In the genomic region with DNA sequence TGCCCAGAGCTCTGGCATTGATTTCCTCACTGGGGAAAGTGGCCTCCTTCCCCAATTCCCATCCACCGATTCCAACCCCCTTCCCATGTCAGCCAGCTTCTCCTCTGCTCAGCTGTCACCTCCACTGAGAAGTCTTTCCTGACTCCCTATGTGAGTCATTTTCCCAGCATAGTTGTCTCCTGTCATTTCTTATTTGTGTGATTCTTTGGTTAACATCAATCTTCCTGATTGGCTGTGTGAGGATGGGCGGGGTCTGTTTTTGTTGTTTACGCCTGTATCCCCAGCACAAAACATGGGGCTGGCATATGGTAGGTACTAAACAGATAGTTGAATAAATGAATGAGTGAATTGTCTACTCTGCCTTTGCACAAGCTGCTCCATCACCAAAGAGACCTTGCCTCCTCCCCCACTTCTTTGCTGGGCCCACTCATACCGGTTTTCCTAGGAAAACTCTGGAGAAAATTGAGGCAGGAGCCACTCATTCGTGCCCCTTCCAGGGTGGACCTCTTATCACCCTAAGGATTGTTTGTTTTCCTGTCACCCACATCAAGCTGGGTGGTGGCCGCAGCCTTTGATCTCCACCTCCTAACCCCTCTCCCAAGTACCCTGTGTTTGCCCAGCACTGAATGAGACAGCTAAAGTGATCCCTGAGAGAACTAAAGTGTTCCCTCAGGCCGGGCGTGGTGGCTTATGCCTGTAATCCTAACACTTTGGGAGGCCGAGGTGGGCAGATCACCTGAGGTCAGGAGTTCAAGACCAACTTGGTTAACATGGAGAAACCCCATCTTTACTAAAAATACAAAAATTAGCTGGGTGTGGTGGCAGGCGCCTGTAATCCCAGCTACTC, we compare ENCODE assay signal across 1 cellular context.
TF ChIP-seq lines count a peak whose summit lies in the region.

No MANE protein-coding gene starts in this region.

TF ChIP-seq in HepG2, 621 proteins besides CTCF, POLR2A, EP300 and RAD21 (continued from another document and continues in another):
- TF ChIP-seq, protein P1, sequence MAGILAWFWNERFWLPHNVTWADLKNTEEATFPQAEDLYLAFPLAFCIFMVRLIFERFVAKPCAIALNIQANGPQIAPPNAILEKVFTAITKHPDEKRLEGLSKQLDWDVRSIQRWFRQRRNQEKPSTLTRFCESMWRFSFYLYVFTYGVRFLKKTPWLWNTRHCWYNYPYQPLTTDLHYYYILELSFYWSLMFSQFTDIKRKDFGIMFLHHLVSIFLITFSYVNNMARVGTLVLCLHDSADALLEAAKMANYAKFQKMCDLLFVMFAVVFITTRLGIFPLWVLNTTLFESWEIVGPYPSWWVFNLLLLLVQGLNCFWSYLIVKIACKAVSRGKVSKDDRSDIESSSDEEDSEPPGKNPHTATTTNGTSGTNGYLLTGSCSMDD (CRISPR knock-in tag; IDR thresholded peaks at IDR 0.05), result no peak
- TF ChIP-seq KLF12 (CRISPR knock-in tag; IDR thresholded peaks at IDR 0.05; ENCODE audit: borderline replicate concordance), result no peak
- TF ChIP-seq GTF3A (CRISPR knock-in tag; conservative IDR thresholded peaks at IDR 0.05), result no peak
- no peak for TF ChIP-seq ZNF12 (CRISPR knock-in tag; IDR thresholded peaks at IDR 0.05)
- TF ChIP-seq PHF20 (CRISPR knock-in tag; IDR thresholded peaks at IDR 0.05), result no peak
- TF ChIP-seq, protein P2, sequence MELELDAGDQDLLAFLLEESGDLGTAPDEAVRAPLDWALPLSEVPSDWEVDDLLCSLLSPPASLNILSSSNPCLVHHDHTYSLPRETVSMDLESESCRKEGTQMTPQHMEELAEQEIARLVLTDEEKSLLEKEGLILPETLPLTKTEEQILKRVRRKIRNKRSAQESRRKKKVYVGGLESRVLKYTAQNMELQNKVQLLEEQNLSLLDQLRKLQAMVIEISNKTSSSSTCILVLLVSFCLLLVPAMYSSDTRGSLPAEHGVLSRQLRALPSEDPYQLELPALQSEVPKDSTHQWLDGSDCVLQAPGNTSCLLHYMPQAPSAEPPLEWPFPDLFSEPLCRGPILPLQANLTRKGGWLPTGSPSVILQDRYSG (CRISPR knock-in tag; IDR thresholded peaks at IDR 0.05), result no peak
- TF ChIP-seq, protein P3, sequence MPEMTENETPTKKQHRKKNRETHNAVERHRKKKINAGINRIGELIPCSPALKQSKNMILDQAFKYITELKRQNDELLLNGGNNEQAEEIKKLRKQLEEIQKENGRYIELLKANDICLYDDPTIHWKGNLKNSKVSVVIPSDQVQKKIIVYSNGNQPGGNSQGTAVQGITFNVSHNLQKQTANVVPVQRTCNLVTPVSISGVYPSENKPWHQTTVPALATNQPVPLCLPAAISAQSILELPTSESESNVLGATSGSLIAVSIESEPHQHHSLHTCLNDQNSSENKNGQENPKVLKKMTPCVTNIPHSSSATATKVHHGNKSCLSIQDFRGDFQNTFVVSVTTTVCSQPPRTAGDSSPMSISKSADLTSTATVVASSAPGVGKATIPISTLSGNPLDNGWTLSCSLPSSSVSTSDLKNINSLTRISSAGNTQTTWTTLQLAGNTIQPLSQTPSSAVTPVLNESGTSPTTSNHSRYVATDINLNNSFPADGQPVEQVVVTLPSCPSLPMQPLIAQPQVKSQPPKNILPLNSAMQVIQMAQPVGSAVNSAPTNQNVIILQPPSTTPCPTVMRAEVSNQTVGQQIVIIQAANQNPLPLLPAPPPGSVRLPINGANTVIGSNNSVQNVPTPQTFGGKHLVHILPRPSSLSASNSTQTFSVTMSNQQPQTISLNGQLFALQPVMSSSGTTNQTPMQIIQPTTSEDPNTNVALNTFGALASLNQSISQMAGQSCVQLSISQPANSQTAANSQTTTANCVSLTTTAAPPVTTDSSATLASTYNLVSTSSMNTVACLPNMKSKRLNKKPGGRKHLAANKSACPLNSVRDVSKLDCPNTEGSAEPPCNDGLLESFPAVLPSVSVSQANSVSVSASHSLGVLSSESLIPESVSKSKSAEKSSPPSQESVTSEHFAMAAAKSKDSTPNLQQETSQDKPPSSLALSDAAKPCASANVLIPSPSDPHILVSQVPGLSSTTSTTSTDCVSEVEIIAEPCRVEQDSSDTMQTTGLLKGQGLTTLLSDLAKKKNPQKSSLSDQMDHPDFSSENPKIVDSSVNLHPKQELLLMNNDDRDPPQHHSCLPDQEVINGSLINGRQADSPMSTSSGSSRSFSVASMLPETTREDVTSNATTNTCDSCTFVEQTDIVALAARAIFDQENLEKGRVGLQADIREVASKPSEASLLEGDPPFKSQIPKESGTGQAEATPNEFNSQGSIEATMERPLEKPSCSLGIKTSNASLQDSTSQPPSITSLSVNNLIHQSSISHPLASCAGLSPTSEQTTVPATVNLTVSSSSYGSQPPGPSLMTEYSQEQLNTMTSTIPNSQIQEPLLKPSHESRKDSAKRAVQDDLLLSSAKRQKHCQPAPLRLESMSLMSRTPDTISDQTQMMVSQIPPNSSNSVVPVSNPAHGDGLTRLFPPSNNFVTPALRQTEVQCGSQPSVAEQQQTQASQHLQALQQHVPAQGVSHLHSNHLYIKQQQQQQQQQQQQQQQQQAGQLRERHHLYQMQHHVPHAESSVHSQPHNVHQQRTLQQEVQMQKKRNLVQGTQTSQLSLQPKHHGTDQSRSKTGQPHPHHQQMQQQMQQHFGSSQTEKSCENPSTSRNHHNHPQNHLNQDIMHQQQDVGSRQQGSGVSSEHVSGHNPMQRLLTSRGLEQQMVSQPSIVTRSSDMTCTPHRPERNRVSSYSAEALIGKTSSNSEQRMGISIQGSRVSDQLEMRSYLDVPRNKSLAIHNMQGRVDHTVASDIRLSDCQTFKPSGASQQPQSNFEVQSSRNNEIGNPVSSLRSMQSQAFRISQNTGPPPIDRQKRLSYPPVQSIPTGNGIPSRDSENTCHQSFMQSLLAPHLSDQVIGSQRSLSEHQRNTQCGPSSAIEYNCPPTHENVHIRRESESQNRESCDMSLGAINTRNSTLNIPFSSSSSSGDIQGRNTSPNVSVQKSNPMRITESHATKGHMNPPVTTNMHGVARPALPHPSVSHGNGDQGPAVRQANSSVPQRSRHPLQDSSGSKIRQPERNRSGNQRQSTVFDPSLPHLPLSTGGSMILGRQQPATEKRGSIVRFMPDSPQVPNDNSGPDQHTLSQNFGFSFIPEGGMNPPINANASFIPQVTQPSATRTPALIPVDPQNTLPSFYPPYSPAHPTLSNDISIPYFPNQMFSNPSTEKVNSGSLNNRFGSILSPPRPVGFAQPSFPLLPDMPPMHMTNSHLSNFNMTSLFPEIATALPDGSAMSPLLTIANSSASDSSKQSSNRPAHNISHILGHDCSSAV (CRISPR knock-in tag; IDR thresholded peaks at IDR 0.05; ENCODE audit: borderline replicate concordance), result no peak
- TF ChIP-seq ZNF136 (CRISPR knock-in tag; IDR thresholded peaks at IDR 0.05; ENCODE audit: low read depth), result no peak
- TF ChIP-seq FOXO1 (CRISPR knock-in tag; IDR thresholded peaks at IDR 0.05), result peak; percentile 80; the same call in 1 of the 2 replicates
- TF ChIP-seq, protein P4, sequence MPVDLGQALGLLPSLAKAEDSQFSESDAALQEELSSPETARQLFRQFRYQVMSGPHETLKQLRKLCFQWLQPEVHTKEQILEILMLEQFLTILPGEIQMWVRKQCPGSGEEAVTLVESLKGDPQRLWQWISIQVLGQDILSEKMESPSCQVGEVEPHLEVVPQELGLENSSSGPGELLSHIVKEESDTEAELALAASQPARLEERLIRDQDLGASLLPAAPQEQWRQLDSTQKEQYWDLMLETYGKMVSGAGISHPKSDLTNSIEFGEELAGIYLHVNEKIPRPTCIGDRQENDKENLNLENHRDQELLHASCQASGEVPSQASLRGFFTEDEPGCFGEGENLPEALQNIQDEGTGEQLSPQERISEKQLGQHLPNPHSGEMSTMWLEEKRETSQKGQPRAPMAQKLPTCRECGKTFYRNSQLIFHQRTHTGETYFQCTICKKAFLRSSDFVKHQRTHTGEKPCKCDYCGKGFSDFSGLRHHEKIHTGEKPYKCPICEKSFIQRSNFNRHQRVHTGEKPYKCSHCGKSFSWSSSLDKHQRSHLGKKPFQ (CRISPR knock-in tag; IDR thresholded peaks at IDR 0.05; ENCODE audit: insufficient replicate concordance), result no peak
- TF ChIP-seq ZFP90 (CRISPR knock-in tag; IDR thresholded peaks at IDR 0.05; ENCODE audit: borderline replicate concordance), result no peak
- TF ChIP-seq ZMAT5 (CRISPR knock-in tag; IDR thresholded peaks at IDR 0.05; ENCODE audit: borderline replicate concordance, low read depth), result no peak
- peak; percentile 40; the same call in 1 of the 2 replicates for TF ChIP-seq ELF1 (CRISPR knock-in tag; IDR thresholded peaks at IDR 0.05)
- no peak for TF ChIP-seq ZSCAN30 (CRISPR knock-in tag; IDR thresholded peaks at IDR 0.05)
- TF ChIP-seq KLF6 (CRISPR knock-in tag; IDR thresholded peaks at IDR 0.05), result no peak
- TF ChIP-seq, protein P5, sequence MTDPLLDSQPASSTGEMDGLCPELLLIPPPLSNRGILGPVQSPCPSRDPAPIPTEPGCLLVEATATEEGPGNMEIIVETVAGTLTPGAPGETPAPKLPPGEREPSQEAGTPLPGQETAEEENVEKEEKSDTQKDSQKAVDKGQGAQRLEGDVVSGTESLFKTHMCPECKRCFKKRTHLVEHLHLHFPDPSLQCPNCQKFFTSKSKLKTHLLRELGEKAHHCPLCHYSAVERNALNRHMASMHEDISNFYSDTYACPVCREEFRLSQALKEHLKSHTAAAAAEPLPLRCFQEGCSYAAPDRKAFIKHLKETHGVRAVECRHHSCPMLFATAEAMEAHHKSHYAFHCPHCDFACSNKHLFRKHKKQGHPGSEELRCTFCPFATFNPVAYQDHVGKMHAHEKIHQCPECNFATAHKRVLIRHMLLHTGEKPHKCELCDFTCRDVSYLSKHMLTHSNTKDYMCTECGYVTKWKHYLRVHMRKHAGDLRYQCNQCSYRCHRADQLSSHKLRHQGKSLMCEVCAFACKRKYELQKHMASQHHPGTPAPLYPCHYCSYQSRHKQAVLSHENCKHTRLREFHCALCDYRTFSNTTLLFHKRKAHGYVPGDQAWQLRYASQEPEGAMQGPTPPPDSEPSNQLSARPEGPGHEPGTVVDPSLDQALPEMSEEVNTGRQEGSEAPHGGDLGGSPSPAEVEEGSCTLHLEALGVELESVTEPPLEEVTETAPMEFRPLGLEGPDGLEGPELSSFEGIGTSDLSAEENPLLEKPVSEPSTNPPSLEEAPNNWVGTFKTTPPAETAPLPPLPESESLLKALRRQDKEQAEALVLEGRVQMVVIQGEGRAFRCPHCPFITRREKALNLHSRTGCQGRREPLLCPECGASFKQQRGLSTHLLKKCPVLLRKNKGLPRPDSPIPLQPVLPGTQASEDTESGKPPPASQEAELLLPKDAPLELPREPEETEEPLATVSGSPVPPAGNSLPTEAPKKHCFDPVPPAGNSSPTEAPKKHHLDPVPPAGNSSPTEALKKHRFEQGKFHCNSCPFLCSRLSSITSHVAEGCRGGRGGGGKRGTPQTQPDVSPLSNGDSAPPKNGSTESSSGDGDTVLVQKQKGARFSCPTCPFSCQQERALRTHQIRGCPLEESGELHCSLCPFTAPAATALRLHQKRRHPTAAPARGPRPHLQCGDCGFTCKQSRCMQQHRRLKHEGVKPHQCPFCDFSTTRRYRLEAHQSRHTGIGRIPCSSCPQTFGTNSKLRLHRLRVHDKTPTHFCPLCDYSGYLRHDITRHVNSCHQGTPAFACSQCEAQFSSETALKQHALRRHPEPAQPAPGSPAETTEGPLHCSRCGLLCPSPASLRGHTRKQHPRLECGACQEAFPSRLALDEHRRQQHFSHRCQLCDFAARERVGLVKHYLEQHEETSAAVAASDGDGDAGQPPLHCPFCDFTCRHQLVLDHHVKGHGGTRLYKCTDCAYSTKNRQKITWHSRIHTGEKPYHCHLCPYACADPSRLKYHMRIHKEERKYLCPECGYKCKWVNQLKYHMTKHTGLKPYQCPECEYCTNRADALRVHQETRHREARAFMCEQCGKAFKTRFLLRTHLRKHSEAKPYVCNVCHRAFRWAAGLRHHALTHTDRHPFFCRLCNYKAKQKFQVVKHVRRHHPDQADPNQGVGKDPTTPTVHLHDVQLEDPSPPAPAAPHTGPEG (CRISPR knock-in tag; IDR thresholded peaks at IDR 0.05), result no peak
- peak; percentile 82 for TF ChIP-seq PRDM10 (CRISPR knock-in tag; IDR thresholded peaks at IDR 0.05; ENCODE audit: low read depth)
- TF ChIP-seq RARG (CRISPR knock-in tag; IDR thresholded peaks at IDR 0.05; ENCODE audit: low read depth), result no peak
- no peak for TF ChIP-seq ZBTB49 (CRISPR knock-in tag; IDR thresholded peaks at IDR 0.05; ENCODE audit: borderline replicate concordance)
- TF ChIP-seq SALL1 (CRISPR knock-in tag; IDR thresholded peaks at IDR 0.05), result peak; percentile 70
- peak; percentile 50 for TF ChIP-seq KAT8 (CRISPR knock-in tag; IDR thresholded peaks at IDR 0.05)
- no peak for TF ChIP-seq NFIB (CRISPR knock-in tag; IDR thresholded peaks at IDR 0.05; ENCODE audit: borderline replicate concordance)
- TF ChIP-seq SP4 (CRISPR knock-in tag; IDR thresholded peaks at IDR 0.05), result no peak
- no peak for TF ChIP-seq EZH2 (conservative IDR thresholded peaks at IDR 0.05; ENCODE audit: low read depth, low read length)
